ENCODE assay signal across 1 cellular context in genomic region chr19:57599761-57600383, GRCh38.
TF ChIP-seq lines count a peak whose summit lies in the region.

TSS of gene ZNF530 (plus strand) at chr19:57599885. CDS start at chr19:57604346, 4,461 bp downstream.

TF ChIP-seq in HEK293, 187 proteins besides CTCF, POLR2A, EP300 and RAD21 (continued from another document and continues in another):
- TF ChIP-seq ZNF692 (tag by site-specific recombination; IDR thresholded peaks at IDR 0.05) (0 out of 2 replicates have a peak, but pooled peaks have one; percentile 61), IKZF3 (tag by site-specific recombination; IDR thresholded peaks at IDR 0.05) (no peak), ZNF24 (tag by site-specific recombination; IDR thresholded peaks at IDR 0.05) (peak; percentile 88; the same call in 1 of the 2 replicates), ZNF510 (tag by site-specific recombination; IDR thresholded peaks at IDR 0.05; ENCODE audit: insufficient replicate concordance) (no peak), ZNF449 (tag by site-specific recombination; IDR thresholded peaks at IDR 0.05) (no peak), ZNF23 (tag by site-specific recombination; IDR thresholded peaks at IDR 0.05; ENCODE audit: borderline replicate concordance) (no peak), GLI4 (tag by site-specific recombination; IDR thresholded peaks at IDR 0.05) (no peak), TCF7L2 (IDR thresholded peaks at IDR 0.05; ENCODE audit: borderline replicate concordance, low read depth, low read length) (no peak), ZFP69B (tag by site-specific recombination; IDR thresholded peaks at IDR 0.05) (no peak), HOXA7 (CRISPR knock-in tag; IDR thresholded peaks at IDR 0.05; ENCODE audit: borderline replicate concordance) (no peak), ZNF362 (tag by site-specific recombination; IDR thresholded peaks at IDR 0.05) (no peak; the same call in 1 of the 2 replicates), ZFHX2 (tag by site-specific recombination; conservative IDR thresholded peaks at IDR 0.05) (no peak), ZNF114 (tag by site-specific recombination; IDR thresholded peaks at IDR 0.05) (no peak), ZNF777 (tag by site-specific recombination; IDR thresholded peaks at IDR 0.05; ENCODE audit: borderline replicate concordance) (0 out of 2 replicates have a peak, but pooled peaks have one; percentile 48), ZFP3 (tag by site-specific recombination; IDR thresholded peaks at IDR 0.05; ENCODE audit: low read depth) (no peak), YY2 (tag by site-specific recombination; IDR thresholded peaks at IDR 0.05) (peak; percentile 65), ZBTB1 (tag by site-specific recombination; IDR thresholded peaks at IDR 0.05) (no peak), ZNF248 (tag by site-specific recombination; IDR thresholded peaks at IDR 0.05) (0 out of 2 replicates have a peak, but pooled peaks have one; percentile 53), REPIN1 (tag by site-specific recombination; IDR thresholded peaks at IDR 0.05; ENCODE audit: low read depth) (no peak), ZNF157 (tag by site-specific recombination; IDR thresholded peaks at IDR 0.05) (no peak), ZNF549 (tag by site-specific recombination; IDR thresholded peaks at IDR 0.05) (peak; percentile 77), ZNF626 (tag by site-specific recombination; IDR thresholded peaks at IDR 0.05) (no peak; the same call in 1 of the 2 replicates), ZNF792 (tag by site-specific recombination; IDR thresholded peaks at IDR 0.05) (no peak), ZBTB20 (tag by site-specific recombination; IDR thresholded peaks at IDR 0.05) (peak; percentile 68; the same call in 1 of the 2 replicates), TRIM28 (IDR thresholded peaks at IDR 0.05; ENCODE audit: borderline replicate concordance, low read length) (no peak), ZNF404 (tag by site-specific recombination; IDR thresholded peaks at IDR 0.05) (no peak), ZBTB7A (tag by site-specific recombination; IDR thresholded peaks at IDR 0.05; ENCODE audit: low read depth) (no peak), ZNF555 (tag by site-specific recombination; conservative IDR thresholded peaks at IDR 0.05) (no peak), AEBP2 (tag by site-specific recombination; IDR thresholded peaks at IDR 0.05; ENCODE audit: borderline replicate concordance) (no peak), ZNF416 (tag by site-specific recombination; IDR thresholded peaks at IDR 0.05) (no peak), ZNF548 (tag by site-specific recombination; IDR thresholded peaks at IDR 0.05) (no peak), ZNF514 (tag by site-specific recombination; IDR thresholded peaks at IDR 0.05) (no peak), PRDM4 (tag by site-specific recombination; IDR thresholded peaks at IDR 0.05) (no peak), HOXD13 (CRISPR knock-in tag; IDR thresholded peaks at IDR 0.05; ENCODE audit: borderline replicate concordance) (no peak), ZNF473 (tag by site-specific recombination; IDR thresholded peaks at IDR 0.05) (no peak), ZNF266 (tag by site-specific recombination; IDR thresholded peaks at IDR 0.05; ENCODE audit: low read depth) (no peak), MZF1 (tag by site-specific recombination; IDR thresholded peaks at IDR 0.05; ENCODE audit: borderline replicate concordance) (no peak), ZNF624 (tag by site-specific recombination; IDR thresholded peaks at IDR 0.05) (no peak), ZNF560 (tag by site-specific recombination; IDR thresholded peaks at IDR 0.05; ENCODE audit: borderline replicate concordance) (no peak), ZBTB8A (tag by site-specific recombination; IDR thresholded peaks at IDR 0.05) (peak; percentile 43; the same call in 1 of the 2 replicates), ZSCAN30 (tag by site-specific recombination; IDR thresholded peaks at IDR 0.05) (peak; percentile 59), GLIS1 (tag by site-specific recombination; IDR thresholded peaks at IDR 0.05) (peak; percentile 30; the same call in 1 of the 2 replicates), ZNF184 (tag by site-specific recombination; IDR thresholded peaks at IDR 0.05) (peak; percentile 70; the same call in 1 of the 2 replicates), ZNF394 (tag by site-specific recombination; IDR thresholded peaks at IDR 0.05; ENCODE audit: borderline replicate concordance) (no peak), ZNF433 (tag by site-specific recombination; IDR thresholded peaks at IDR 0.05; ENCODE audit: low read depth) (no peak), ATF2 (tag by site-specific recombination; IDR thresholded peaks at IDR 0.05; ENCODE audit: low read depth) (no peak), YY1 (tag by site-specific recombination; IDR thresholded peaks at IDR 0.05) (no peak), KLF1 (tag by site-specific recombination; IDR thresholded peaks at IDR 0.05) (no peak), ZNF677 (tag by site-specific recombination; IDR thresholded peaks at IDR 0.05) (peak; percentile 54; the same call in 1 of the 2 replicates), ZNF501 (tag by site-specific recombination; IDR thresholded peaks at IDR 0.05) (no peak)
- TF ChIP-seq, protein P1, sequence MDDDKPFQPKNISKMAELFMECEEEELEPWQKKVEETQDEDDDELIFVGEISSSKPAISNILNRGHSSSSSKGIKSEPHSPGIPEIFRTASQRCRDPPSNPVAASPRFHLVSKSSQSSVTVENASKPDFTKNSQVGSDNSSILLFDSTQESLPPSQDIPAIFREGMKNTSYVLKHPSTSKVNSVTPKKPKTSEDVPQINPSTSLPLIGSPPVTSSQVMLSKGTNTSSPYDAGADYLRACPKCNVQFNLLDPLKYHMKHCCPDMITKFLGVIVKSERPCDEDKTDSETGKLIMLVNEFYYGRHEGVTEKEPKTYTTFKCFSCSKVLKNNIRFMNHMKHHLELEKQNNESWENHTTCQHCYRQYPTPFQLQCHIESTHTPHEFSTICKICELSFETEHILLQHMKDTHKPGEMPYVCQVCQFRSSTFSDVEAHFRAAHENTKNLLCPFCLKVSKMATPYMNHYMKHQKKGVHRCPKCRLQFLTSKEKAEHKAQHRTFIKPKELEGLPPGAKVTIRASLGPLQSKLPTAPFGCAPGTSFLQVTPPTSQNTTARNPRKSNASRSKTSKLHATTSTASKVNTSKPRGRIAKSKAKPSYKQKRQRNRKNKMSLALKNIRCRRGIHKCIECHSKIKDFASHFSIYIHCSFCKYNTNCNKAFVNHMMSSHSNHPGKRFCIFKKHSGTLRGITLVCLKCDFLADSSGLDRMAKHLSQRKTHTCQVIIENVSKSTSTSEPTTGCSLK (tag by site-specific recombination; IDR thresholded peaks at IDR 0.05): no peak
- TF ChIP-seq, protein P2, sequence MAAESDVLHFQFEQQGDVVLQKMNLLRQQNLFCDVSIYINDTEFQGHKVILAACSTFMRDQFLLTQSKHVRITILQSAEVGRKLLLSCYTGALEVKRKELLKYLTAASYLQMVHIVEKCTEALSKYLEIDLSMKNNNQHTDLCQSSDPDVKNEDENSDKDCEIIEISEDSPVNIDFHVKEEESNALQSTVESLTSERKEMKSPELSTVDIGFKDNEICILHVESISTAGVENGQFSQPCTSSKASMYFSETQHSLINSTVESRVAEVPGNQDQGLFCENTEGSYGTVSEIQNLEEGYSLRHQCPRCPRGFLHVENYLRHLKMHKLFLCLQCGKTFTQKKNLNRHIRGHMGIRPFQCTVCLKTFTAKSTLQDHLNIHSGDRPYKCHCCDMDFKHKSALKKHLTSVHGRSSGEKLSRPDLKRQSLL (tag by site-specific recombination; IDR thresholded peaks at IDR 0.05): no peak
- TF ChIP-seq, protein P3, sequence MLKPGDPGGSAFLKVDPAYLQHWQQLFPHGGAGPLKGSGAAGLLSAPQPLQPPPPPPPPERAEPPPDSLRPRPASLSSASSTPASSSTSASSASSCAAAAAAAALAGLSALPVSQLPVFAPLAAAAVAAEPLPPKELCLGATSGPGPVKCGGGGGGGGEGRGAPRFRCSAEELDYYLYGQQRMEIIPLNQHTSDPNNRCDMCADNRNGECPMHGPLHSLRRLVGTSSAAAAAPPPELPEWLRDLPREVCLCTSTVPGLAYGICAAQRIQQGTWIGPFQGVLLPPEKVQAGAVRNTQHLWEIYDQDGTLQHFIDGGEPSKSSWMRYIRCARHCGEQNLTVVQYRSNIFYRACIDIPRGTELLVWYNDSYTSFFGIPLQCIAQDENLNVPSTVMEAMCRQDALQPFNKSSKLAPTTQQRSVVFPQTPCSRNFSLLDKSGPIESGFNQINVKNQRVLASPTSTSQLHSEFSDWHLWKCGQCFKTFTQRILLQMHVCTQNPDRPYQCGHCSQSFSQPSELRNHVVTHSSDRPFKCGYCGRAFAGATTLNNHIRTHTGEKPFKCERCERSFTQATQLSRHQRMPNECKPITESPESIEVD (tag by site-specific recombination; IDR thresholded peaks at IDR 0.05): no peak
- TF ChIP-seq, protein P4, sequence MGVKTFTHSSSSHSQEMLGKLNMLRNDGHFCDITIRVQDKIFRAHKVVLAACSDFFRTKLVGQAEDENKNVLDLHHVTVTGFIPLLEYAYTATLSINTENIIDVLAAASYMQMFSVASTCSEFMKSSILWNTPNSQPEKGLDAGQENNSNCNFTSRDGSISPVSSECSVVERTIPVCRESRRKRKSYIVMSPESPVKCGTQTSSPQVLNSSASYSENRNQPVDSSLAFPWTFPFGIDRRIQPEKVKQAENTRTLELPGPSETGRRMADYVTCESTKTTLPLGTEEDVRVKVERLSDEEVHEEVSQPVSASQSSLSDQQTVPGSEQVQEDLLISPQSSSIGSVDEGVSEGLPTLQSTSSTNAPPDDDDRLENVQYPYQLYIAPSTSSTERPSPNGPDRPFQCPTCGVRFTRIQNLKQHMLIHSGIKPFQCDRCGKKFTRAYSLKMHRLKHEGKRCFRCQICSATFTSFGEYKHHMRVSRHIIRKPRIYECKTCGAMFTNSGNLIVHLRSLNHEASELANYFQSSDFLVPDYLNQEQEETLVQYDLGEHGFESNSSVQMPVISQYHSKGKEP (tag by site-specific recombination; IDR thresholded peaks at IDR 0.05): peak; percentile 74
